Comparison of ENCODE assay signal across 34 cellular contexts in the genomic region with DNA sequence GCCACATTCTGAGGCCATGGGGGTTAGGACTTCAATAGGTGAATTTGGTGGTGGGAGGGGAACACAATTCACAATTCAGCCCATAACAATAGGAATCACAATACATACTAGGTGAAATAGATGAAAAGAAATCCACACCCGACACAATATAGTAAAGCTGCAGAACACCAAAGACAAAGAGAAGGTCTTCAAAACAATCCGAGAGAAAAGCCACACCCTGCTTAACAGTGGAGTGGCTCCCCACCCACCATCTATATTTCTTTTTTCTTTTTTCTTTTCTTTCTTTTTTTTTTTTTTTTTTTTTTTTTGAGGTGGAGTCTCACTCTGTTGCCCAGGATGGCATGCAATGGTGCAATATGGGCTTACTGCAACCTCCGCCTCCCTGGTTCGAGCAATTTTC.
"Had no signal": no experiment of that assay in that cellular context is flagged by ENCODE, and none has a peak within 500 bp of the region (broad histone marks: within the 10 kb centered on the region; RNA-seq: fewer than 3 reads in every experiment).

No MANE protein-coding gene starts in this region.

- DNase-seq: Karpas-422, Kasumi-1, MG63, MM.1S, MV-4-11, NCI-H1048, NCI-H1092, NCI-H1092 treated with DMSO at 0.1 percent for 48 hours, NCI-H1105, NCI-H1105 treated with DMSO at 0.1 percent for 48 hours, NCI-H1417, NCI-H1417 treated with DMSO at 0.1 percent for 48 hours, NCI-H1436, NCI-H1436 treated with DMSO at 0.1 percent for 48 hours, NCI-H146, NCI-H1694, NCI-H1694 treated with DMSO at 0.1 percent for 48 hours, NCI-H187, NCI-H187 treated with DMSO at 0.1 percent for 48 hours, NCI-H1930, NCI-H2029, NCI-H2029 treated with DMSO at 0.1 percent for 48 hours, NCI-H2081, NCI-H2081 treated with DMSO at 0.1 percent for 48 hours, NCI-H2107, NCI-H2171, NCI-H2171 treated with DMSO at 0.1 percent for 48 hours, NCI-H2227 treated with DMSO at 0.1 percent for 48 hours, NCI-H226, NCI-H345, NCI-H446, NCI-H446 treated with DMSO at 0.1 percent for 48 hours, NCI-H510A, NCI-H510A treated with DMSO at 0.1 percent for 48 hours had no signal

- H3K4me3 ChIP-seq: MG63 had no signal

- H3K27me3 ChIP-seq: MG63 had no signal

- H3K36me3 ChIP-seq: MG63 had no signal
